In the genomic region with DNA sequence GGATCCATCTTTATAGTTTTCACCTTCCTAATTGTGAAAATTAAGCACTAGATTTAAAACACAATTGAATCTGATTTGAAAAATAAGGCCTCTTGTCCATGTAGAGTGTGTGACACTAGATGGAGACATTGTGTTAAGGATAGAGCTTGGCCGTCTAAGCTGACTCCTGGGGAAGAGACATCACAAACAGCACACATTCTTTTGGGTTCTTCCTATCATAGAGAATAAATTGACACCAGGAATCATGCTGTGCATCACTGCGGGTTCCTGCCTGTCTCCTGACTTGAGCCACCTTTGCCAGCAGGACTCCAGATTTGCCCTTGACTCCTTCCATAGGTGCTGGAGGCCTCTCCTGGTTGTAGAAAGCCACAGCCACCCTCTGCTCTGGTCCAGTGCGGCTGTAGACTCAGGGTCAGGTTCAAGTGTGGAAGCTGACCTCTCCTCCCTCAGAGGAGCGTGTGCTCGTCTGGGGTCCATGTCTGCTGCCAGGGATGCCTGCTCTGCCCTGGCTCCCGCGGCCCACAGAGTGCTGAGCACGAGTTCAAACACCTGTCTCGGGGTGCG, we compare ENCODE assay signal across 8 cellular contexts. TPM values are rescaled to one million over a fixed set of nuclear protein-coding genes. Genes with fewer than 3 reads are reported as not detected.
DNase-seq lines count a peak whose midpoint lies in the region; ATAC-seq and TF ChIP-seq lines count a peak whose summit lies in the region.

No MANE protein-coding gene starts in this region.

- peak; percentile 60 for ATAC-seq in GM19463 (IDR thresholded peaks at IDR 0.05; ENCODE audit: unreplicated experiment)
- peak; percentile 85 for ATAC-seq in sciatic nerve

- TF ChIP-seq CTCF in right atrium auricular region (IDR thresholded peaks at IDR 0.05), result peak; percentile 32 to 78

- DNase-seq in DMS53 treated with DMSO at 0.1 percent for 48 hours (lab: John Stamatoyannopoulos, UW; ENCODE audit: unreplicated experiment), result peak; percentile 72
- DNase-seq in HT1080 (ENCODE audit: low read depth), result peak; percentile 80
- DNase-seq in NCI-H774 (lab: John Stamatoyannopoulos, UW), result peak; percentile 47
- peak; percentile 77 for DNase-seq in amniotic stem cell (lab: John Stamatoyannopoulos, UW)
- no peak for DNase-seq in right atrium auricular region (ENCODE audit: low spot score)
- peak; percentile 52 for DNase-seq in sciatic nerve (ENCODE audit: low spot score)
- DNase-seq in NK-92 treated with Interleukin-12 subunit alpha and Interleukin-12 subunit beta, amount 100 ng/mL, for 24 hours (lab: John Stamatoyannopoulos, UW), result no peak

- H3K4me1 ChIP-seq in right atrium auricular region, result peaks cover 0 to 21% of the 10 kb centered on the region in 2 donors

- H3K36me3 ChIP-seq in right atrium auricular region, result no peaks in the 10 kb centered on the region

- H3K4me3 ChIP-seq in right atrium auricular region, result no peak overlapping the region

- H3K27ac ChIP-seq in right atrium auricular region, result no peak overlapping the region

- H3K27me3 ChIP-seq in right atrium auricular region, result no peaks in the 10 kb centered on the region

- no peaks in the 10 kb centered on the region for H3K9me3 ChIP-seq in right atrium auricular region

- intact Hi-C loops in sciatic nerve (cut with DNase I), result no loop called here

RNA-seq across cellular contexts. Expression of a gene that starts 11.2 kb away (rescaled TPM):
- 0.40 TPM in 1 of 2 replicates, not detected in the other for total RNA-seq in HT1080 (2014; rRNA removed; shearing (Covaris generic))
- polyA plus RNA-seq in HT1080 (2015; cell fraction: cytosol; rRNA removed), result 0.79 and 1.7 TPM in 2 replicates
- 0.45 and 1.3 TPM in 2 replicates for polyA plus RNA-seq in HT1080 (2015; cell fraction: nucleus; rRNA removed)
- total RNA-seq in right atrium auricular region (1 to 10 TPM in 1 of 2 donors, not detected in 1; 2.2 TPM), sciatic nerve (0.94 TPM)

Comparison
In these comparisons a context has a peak if more than half of its experiments do, and no peak if none do; other contexts are left out.
1. DNase-seq: peak in DMS53 treated with DMSO at 0.1 percent for 48 hours (single experiment), HT1080 (single experiment), NCI-H774 (single experiment), amniotic stem cell (single experiment) and sciatic nerve (single experiment); none in right atrium auricular region (single experiment) and NK-92 treated with Interleukin-12 subunit alpha and Interleukin-12 subunit beta, amount 100 ng/mL, for 24 hours (single experiment).